1 cellular context compared by ENCODE assay signal in the genomic region with DNA sequence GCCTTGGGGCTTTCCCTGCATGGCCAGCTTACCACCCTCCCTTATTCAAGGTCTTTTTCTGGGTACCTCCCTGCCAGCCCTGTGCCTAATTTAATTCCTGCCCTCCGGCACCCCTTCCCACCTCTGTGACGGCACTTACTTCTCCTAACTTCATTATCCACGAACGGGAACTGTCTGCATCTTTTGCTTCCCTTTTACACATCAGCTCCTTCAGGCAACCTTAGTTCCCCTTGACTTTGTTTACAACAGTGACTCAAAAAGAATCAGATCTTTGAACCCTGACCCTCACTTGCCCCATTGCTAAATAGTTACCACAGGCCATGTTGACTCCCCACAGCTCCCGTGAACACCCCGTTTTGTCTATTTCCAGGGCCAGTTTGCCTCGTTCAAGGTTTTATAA.
TF ChIP-seq lines count a peak whose summit lies in the region.

No MANE protein-coding gene starts in this region.

TF ChIP-seq in GM23338, 12 proteins besides CTCF, POLR2A, EP300 and RAD21 (continued from another document):
- TF ChIP-seq, protein P1, sequence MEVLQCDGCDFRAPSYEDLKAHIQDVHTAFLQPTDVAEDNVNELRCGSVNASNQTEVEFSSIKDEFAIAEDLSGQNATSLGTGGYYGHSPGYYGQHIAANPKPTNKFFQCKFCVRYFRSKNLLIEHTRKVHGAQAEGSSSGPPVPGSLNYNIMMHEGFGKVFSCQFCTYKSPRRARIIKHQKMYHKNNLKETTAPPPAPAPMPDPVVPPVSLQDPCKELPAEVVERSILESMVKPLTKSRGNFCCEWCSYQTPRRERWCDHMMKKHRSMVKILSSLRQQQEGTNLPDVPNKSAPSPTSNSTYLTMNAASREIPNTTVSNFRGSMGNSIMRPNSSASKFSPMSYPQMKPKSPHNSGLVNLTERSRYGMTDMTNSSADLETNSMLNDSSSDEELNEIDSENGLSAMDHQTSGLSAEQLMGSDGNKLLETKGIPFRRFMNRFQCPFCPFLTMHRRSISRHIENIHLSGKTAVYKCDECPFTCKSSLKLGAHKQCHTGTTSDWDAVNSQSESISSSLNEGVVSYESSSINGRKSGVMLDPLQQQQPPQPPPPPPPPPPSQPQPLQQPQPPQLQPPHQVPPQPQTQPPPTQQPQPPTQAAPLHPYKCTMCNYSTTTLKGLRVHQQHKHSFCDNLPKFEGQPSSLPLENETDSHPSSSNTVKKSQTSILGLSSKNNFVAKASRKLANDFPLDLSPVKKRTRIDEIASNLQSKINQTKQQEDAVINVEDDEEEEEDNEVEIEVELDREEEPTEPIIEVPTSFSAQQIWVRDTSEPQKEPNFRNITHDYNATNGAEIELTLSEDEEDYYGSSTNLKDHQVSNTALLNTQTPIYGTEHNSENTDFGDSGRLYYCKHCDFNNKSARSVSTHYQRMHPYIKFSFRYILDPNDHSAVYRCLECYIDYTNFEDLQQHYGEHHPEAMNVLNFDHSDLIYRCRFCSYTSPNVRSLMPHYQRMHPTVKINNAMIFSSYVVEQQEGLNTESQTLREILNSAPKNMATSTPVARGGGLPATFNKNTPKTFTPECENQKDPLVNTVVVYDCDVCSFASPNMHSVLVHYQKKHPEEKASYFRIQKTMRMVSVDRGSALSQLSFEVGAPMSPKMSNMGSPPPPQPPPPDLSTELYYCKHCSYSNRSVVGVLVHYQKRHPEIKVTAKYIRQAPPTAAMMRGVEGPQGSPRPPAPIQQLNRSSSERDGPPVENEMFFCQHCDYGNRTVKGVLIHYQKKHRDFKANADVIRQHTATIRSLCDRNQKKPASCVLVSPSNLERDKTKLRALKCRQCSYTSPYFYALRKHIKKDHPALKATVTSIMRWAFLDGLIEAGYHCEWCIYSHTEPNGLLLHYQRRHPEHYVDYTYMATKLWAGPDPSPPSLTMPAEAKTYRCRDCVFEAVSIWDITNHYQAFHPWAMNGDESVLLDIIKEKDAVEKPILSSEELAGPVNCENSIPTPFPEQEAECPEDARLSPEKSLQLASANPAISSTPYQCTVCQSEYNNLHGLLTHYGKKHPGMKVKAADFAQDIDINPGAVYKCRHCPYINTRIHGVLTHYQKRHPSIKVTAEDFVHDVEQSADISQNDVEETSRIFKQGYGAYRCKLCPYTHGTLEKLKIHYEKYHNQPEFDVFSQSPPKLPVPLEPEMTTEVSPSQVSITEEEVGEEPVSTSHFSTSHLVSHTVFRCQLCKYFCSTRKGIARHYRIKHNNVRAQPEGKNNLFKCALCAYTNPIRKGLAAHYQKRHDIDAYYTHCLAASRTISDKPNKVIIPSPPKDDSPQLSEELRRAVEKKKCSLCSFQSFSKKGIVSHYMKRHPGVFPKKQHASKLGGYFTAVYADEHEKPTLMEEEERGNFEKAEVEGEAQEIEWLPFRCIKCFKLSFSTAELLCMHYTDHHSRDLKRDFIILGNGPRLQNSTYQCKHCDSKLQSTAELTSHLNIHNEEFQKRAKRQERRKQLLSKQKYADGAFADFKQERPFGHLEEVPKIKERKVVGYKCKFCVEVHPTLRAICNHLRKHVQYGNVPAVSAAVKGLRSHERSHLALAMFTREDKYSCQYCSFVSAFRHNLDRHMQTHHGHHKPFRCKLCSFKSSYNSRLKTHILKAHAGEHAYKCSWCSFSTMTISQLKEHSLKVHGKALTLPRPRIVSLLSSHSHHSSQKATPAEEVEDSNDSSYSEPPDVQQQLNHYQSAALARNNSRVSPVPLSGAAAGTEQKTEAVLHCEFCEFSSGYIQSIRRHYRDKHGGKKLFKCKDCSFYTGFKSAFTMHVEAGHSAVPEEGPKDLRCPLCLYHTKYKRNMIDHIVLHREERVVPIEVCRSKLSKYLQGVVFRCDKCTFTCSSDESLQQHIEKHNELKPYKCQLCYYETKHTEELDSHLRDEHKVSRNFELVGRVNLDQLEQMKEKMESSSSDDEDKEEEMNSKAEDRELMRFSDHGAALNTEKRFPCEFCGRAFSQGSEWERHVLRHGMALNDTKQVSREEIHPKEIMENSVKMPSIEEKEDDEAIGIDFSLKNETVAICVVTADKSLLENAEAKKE (CRISPR knock-in tag; IDR thresholded peaks at IDR 0.05) = no peak
- TF ChIP-seq EZH2 (IDR thresholded peaks at IDR 0.05; ENCODE audit: low read depth, unreplicated experiment) (no peak), ETS1 (IDR thresholded peaks at IDR 0.05) (no peak)
